Comparison of ENCODE assay signal across 8 cellular contexts in the genomic region with DNA sequence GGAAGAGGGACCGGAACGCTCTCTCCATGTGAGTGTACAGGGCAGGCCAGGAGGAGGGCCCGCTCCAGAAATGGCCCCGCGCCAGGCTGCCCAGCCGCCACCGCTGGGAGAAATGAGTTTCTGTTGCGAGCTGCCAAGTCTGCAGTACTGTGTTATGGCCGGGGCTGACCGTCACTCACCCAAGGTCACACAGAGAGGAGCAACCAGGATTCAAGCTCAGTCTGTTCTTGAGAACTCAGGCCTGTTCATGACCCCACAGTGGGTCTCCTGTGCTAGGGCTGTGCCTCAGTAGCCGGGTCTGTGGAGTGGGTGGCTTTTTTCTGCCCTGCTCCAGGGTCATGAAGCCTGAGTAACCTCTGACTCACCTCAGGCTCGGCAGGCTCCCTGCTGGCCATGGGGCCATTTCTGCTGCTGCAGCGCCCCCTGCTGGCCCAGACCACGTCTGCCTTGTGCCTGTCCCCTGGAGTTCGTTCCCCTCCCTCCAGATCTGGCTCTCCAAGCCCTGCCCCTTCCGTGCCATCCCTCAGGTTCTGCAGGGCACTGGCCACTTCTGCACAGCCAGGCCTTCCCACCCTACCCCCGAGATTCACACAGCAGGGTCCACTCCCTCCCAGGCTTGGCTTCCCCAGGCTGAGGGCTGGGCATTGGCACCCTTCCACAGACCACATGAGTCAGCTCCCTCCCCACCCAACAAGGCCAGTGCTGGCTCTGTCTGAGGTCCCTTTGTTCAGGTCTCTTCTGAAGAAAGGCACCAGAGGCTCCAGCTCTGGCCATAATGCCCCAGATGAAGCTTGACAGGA. TPM values are rescaled to one million over a fixed set of nuclear protein-coding genes. Genes with fewer than 3 reads are reported as not detected.
DNase-seq lines count a peak whose midpoint lies in the region; ATAC-seq and TF ChIP-seq lines count a peak whose summit lies in the region.

No MANE protein-coding gene starts in this region.

- WGBS in lower leg skin, 2 donors, result 24 to 27% methylated on average over 17 of the region's 17 CpGs

- TF ChIP-seq POLR2A in lower leg skin (IDR thresholded peaks at IDR 0.05), result no peak

- no peak for ATAC-seq in HG02884 (IDR thresholded peaks at IDR 0.05; ENCODE audit: unreplicated experiment)

- no peak overlapping the region for H3K4me3 ChIP-seq in lower leg skin (ENCODE audit: low read depth, poor library complexity, severe bottlenecking)

- TF ChIP-seq CTCF in lower leg skin (IDR thresholded peaks at IDR 0.05), result peak in 1 of 3 donors; percentile 95

- intact Hi-C loops in lower leg skin (cut with DNase I; ENCODE audit: low total_unique reads), result no loop called here

- DNase-seq in C1 segment of cervical spinal cord (lab: John Stamatoyannopoulos, UW) (peak in 13 of 14 donors; percentile 23 to 95 (median 76)), GOT3 (lab: John Stamatoyannopoulos, UW) (peak; percentile 92), NCI-H510A (lab: John Stamatoyannopoulos, UW) (peak; percentile 84), dermis microvascular lymphatic vessel endothelial cell (ENCODE audit: low read depth in 2 of 2) (peak; percentile 61 to 80), lower leg skin (ENCODE audit: low spot score in 2 of 2) (peak; percentile 85 to 97)
- peak; percentile 62 for DNase-seq in activated CD4-positive, alpha-beta T cell treated with anti-CD3 and anti-CD28 coated beads, Interleukin-2, amount 50 U/mL, for 1 hour
- DNase-seq in stimulated activated CD4-positive, alpha-beta T cell treated with anti-CD3 and anti-CD28 coated beads, Interleukin-4, amount 100 ng/mL, for 48 hours (ENCODE audit: low read depth in 2 of 2), result peak; percentile 79 to 86

RNA-seq across cellular contexts. Expression of a gene that starts 51.8 kb away (rescaled TPM):
- total RNA-seq in dermis microvascular lymphatic vessel endothelial cell (not detected in 2 replicates), lower leg skin (10 to 100 TPM in 1 of 4 donors, 1 to 10 TPM in 3; 1.2 to 13.0 (median 3.9) TPM)
